21 cellular contexts compared by ENCODE assay signal in genomic region chr5:96857454-96857853, GRCh38. TPM values are rescaled to one million over a fixed set of nuclear protein-coding genes. Genes with fewer than 3 reads are reported as not detected.
"Had no signal": no experiment of that assay in that cellular context is flagged by ENCODE, and none has a peak within 500 bp of the region (broad histone marks: within the 10 kb centered on the region; RNA-seq: fewer than 3 reads in every experiment).

No MANE protein-coding gene starts in this region.

- DNase-seq: effector memory CD8-positive, alpha-beta T cell; foreskin melanocyte; head of caudate nucleus; kidney; left cardiac atrium; left ventricle myocardium inferior; lower lobe of right lung; mesenchymal stem cell; midbrain; occipital lobe; pancreas; right cardiac atrium; stimulated activated CD4-positive, alpha-beta T cell treated with anti-CD3 and anti-CD28 coated beads, Interleukin-2, amount 100 ng/mL, for 48 hours; stimulated activated CD8-positive, alpha-beta memory T cell treated with anti-CD3 and anti-CD28 coated beads, Interleukin-4, amount 100 ng/mL, for 48 hours; stimulated activated naive CD8-positive, alpha-beta T cell treated with anti-CD3 and anti-CD28 coated beads, Interleukin-15, Interleukin-2, amounts not matched to agents 100 U/mL and 50 U/mL, for 24 hours had no signal

- H3K27me3 ChIP-seq: hepatocyte, pancreas, tibial nerve had no signal

- H3K4me2 ChIP-seq: hepatocyte, smooth muscle cell had no signal

- H3K27ac Mint-ChIP-seq: effector memory CD8-positive, alpha-beta T cell; progenitor cell of endocrine pancreas; stimulated activated effector memory CD8-positive, alpha-beta T cell treated with anti-CD3 and anti-CD28 coated beads, Interleukin-12 subunit alpha, Interleukin-12 subunit beta, amount 100 ng/mL, for 72 hours had no signal

- H3K79me2 ChIP-seq: hepatocyte had no signal

- H3K4me1 ChIP-seq: left ventricle myocardium inferior, lower lobe of right lung, pancreas, tibial nerve had no signal

- H3K4me3 Mint-ChIP-seq: effector memory CD8-positive, alpha-beta T cell; nephron; stimulated activated effector memory CD8-positive, alpha-beta T cell treated with anti-CD3 and anti-CD28 coated beads, Interleukin-12 subunit alpha, Interleukin-12 subunit beta, amount 100 ng/mL, for 72 hours had no signal

- H3K36me3 ChIP-seq: left ventricle myocardium inferior, lower lobe of right lung, pancreas, tibial nerve had no signal

- H3K27me3 Mint-ChIP-seq: effector memory CD8-positive, alpha-beta T cell; progenitor cell of endocrine pancreas had no signal

- H2AFZ ChIP-seq: hepatocyte had no signal

- H3K36me3 Mint-ChIP-seq: stimulated activated effector memory CD8-positive, alpha-beta T cell treated with anti-CD3 and anti-CD28 coated beads, Interleukin-12 subunit alpha, Interleukin-12 subunit beta, amount 100 ng/mL, for 72 hours had no signal

- H3K9me3 ChIP-seq: left ventricle myocardium inferior, lower lobe of right lung, pancreas, tibial nerve had no signal

- ATAC-seq: effector memory CD8-positive, alpha-beta T cell; lower lobe of right lung; pancreas; right cardiac atrium; stimulated activated effector memory CD8-positive, alpha-beta T cell treated with anti-CD3 and anti-CD28 coated beads, Interleukin-12 subunit alpha, Interleukin-12 subunit beta, amount 100 ng/mL, for 72 hours; stimulated activated naive CD8-positive, alpha-beta T cell treated with anti-CD3 and anti-CD28 coated beads, Interleukin-15, Interleukin-2, amounts not matched to agents 100 U/mL and 50 U/mL, for 24 hours had no signal

- H3K27ac ChIP-seq: hepatocyte, left ventricle myocardium inferior, lower lobe of right lung, pancreas, tibial nerve had no signal

- H3K4me3 ChIP-seq: hepatocyte, left ventricle myocardium inferior, lower lobe of right lung, pancreas, smooth muscle cell, tibial nerve had no signal

- H3K9me3 Mint-ChIP-seq: effector memory CD8-positive, alpha-beta T cell; nephron; stimulated activated effector memory CD8-positive, alpha-beta T cell treated with anti-CD3 and anti-CD28 coated beads, Interleukin-12 subunit alpha, Interleukin-12 subunit beta, amount 100 ng/mL, for 72 hours had no signal

RNA-seq across cellular contexts. Expression of gene ERAP2, which starts 18.8 kb away (rescaled TPM):
- total RNA-seq: progenitor cell of endocrine pancreas had no signal
- polyA plus RNA-seq: smooth muscle cell had no signal
